In the genomic region with DNA sequence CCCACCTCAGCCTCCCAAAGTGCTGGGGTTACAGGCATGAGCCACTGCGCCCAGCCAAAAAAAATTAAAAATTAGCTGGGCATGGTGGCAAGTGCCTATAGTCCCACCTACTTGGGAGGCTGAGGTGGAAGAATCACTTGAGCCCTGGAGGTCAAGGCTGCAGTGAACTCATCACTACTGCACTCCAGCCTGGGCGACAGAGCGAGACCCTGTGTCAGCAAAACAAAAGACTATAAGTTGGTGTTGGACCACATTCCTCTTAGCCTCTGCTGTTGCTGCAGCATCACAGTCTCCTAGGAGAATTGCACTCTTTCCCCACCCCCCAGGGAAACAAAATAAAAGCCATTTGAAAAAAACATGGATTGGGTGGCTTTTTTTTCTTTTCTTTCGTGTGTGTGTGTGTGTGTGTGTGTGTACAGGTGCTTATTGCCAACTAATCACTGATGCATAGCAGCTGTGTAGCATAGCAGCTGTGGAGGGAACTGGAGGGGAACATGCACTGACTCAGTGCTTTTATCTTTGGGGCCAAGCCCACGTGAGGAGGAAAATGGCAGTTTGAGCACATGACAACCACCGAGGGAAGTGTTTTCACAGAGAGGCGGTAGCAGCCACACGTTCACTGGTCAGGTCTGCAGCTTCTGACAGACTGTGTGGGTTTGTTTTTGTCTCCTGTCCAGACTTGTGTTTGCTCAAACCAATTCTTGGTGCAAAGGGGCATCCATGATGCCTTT, we compare ENCODE assay signal across 10 cellular contexts. TPM values are rescaled to one million over a fixed set of nuclear protein-coding genes. Genes with fewer than 3 reads are reported as not detected.
A peak's percentile ranks its signal among the peaks of the same experiment; 100 is the strongest.
DNase-seq lines count a peak whose midpoint lies in the region; ATAC-seq and TF ChIP-seq lines count a peak whose summit lies in the region.
"Had no signal": no experiment of that assay in that cellular context is flagged by ENCODE, and none has a peak within 500 bp of the region (broad histone marks: within the 10 kb centered on the region; RNA-seq: fewer than 3 reads in every experiment).

No MANE protein-coding gene starts in this region.

- in situ Hi-C loops in IMR-90 (cut with MboI; ENCODE audit: low sequenced_read_pairs) = no loop called here

- no peak overlapping the region for H3K23ac ChIP-seq in IMR-90 (ENCODE audit: low read depth, low read length)

- peaks cover 2% of the 10 kb centered on the region for H3K36me3 Mint-ChIP-seq in activated CD8-positive, alpha-beta T cell treated with anti-CD3 and anti-CD28 coated beads for 36 hours (ENCODE audit: low read depth)
- no peaks in the 10 kb centered on the region for H3K36me3 Mint-ChIP-seq in activated CD8-positive, alpha-beta T cell treated with anti-CD3 and anti-CD28 coated beads, Interleukin-2, amount 10 ng/mL, durations not matched to agents 7 days and 5 days (ENCODE audit: low read depth)
- peaks cover 0 to 27% (median 6%) of the 10 kb centered on the region in 3 donors for H3K36me3 Mint-ChIP-seq in CD8-positive, alpha-beta memory T cell

- CTCF ChIA-PET in activated CD8-positive, alpha-beta T cell treated with anti-CD3 and anti-CD28 coated beads for 36 hours (lab: Charles Lee) = interaction anchor here (0.8 to 4.2 kb wide), 16 partner anchors 14 to 236 kb away, joined by 3 to 29 read pairs (median 4); partner anchors contain the start of gene ALDH5A1
- CTCF ChIA-PET in activated CD8-positive, alpha-beta T cell treated with anti-CD3 and anti-CD28 coated beads, Interleukin-2, amount 10 ng/mL, durations not matched to agents 7 days and 5 days (lab: Charles Lee) = interaction anchor here (1.0 to 4.6 kb wide), 7 partner anchors 12 to 97 kb away, joined by 4 to 21 read pairs (median 8); partner anchors contain the start of gene ALDH5A1
- CTCF ChIA-PET in IMR-90 (lab: Yijun Ruan, JAX) = interaction anchor here (0.6 to 1.2 kb wide), 4 partner anchors 29 to 1494 kb away, joined by 3 to 11 read pairs (median 5); no protein-coding TSS in a partner anchor
- CTCF ChIA-PET in CD8-positive, alpha-beta memory T cell (lab: Charles Lee) = interaction anchor here (1.6 kb wide), 3 partner anchors 9 to 98 kb away, joined by 3 to 7 read pairs (median 4); partner anchors contain the start of gene ALDH5A1

- H3K4ac ChIP-seq in IMR-90 (ENCODE audit: low read depth, low read length) = no peak overlapping the region

- H3K36me3 ChIP-seq in IMR-90 (ENCODE audit: control insufficient read depth, insufficient read depth, low read length) (no peaks in the 10 kb centered on the region), SJCRH30 (no peaks in the 10 kb centered on the region), thymus (ENCODE audit: control insufficient read depth, insufficient read depth) (peaks cover 23% of the 10 kb centered on the region), aorta (ENCODE audit: control insufficient read depth in 1 of 2, insufficient read depth in 2 of 2, low read length in 1 of 2) (peaks cover 0 to 5% of the 10 kb centered on the region in 2 donors)
- H3K36me3 ChIP-seq in CD8-positive, alpha-beta memory T cell (ENCODE audit: insufficient read depth, low read length) = no peaks in the 10 kb centered on the region

- no peak overlapping the region for H3K18ac ChIP-seq in IMR-90 (ENCODE audit: low read depth, low read length)

- H3K4me3 Mint-ChIP-seq in activated CD8-positive, alpha-beta T cell treated with anti-CD3 and anti-CD28 coated beads for 36 hours = no peak overlapping the region
- no peak overlapping the region for H3K4me3 Mint-ChIP-seq in activated CD8-positive, alpha-beta T cell treated with anti-CD3 and anti-CD28 coated beads, Interleukin-2, amount 10 ng/mL, durations not matched to agents 7 days and 5 days
- no peak overlapping the region for H3K4me3 Mint-ChIP-seq in CD8-positive, alpha-beta memory T cell
- H3K4me3 Mint-ChIP-seq: dendritic cell treated with granulocyte-macrophage colony-stimulating factor and Interleukin-4, amounts not matched to agents 40 ng/mL and 50 ng/mL, for 4 days had no signal

- no peaks in the 10 kb centered on the region for H3K9me3 Mint-ChIP-seq in activated CD8-positive, alpha-beta T cell treated with anti-CD3 and anti-CD28 coated beads for 36 hours
- no peaks in the 10 kb centered on the region for H3K9me3 Mint-ChIP-seq in activated CD8-positive, alpha-beta T cell treated with anti-CD3 and anti-CD28 coated beads, Interleukin-2, amount 10 ng/mL, durations not matched to agents 7 days and 5 days (ENCODE audit: insufficient read depth)
- H3K9me3 Mint-ChIP-seq in CD8-positive, alpha-beta memory T cell = no peaks in the 10 kb centered on the region
- H3K9me3 Mint-ChIP-seq: dendritic cell treated with granulocyte-macrophage colony-stimulating factor and Interleukin-4, amounts not matched to agents 40 ng/mL and 50 ng/mL, for 4 days had no signal

- no peaks in the 10 kb centered on the region for H4K20me1 ChIP-seq in IMR-90 (ENCODE audit: insufficient read depth, low read length)

- H4K5ac ChIP-seq in IMR-90 (ENCODE audit: low read depth, low read length) = no peak overlapping the region

- peaks cover 7% of the 10 kb centered on the region; the same call in 1 of the 2 replicates for H3K9me1 ChIP-seq in IMR-90 (ENCODE audit: insufficient read depth, low read length)

- no peak overlapping the region for H3K27ac Mint-ChIP-seq in activated CD8-positive, alpha-beta T cell treated with anti-CD3 and anti-CD28 coated beads for 36 hours
- no peak overlapping the region for H3K27ac Mint-ChIP-seq in activated CD8-positive, alpha-beta T cell treated with anti-CD3 and anti-CD28 coated beads, Interleukin-2, amount 10 ng/mL, durations not matched to agents 7 days and 5 days
- H3K27ac Mint-ChIP-seq in CD8-positive, alpha-beta memory T cell = peak overlapping the region in 1 of 8 donors; percentile 65
- H3K27ac Mint-ChIP-seq: dendritic cell treated with granulocyte-macrophage colony-stimulating factor and Interleukin-4, amounts not matched to agents 40 ng/mL and 50 ng/mL, for 4 days had no signal

- H3K27ac ChIP-seq in IMR-90 (ENCODE audit: insufficient read depth, low read length) (no peak overlapping the region), SJCRH30 (no peak overlapping the region), thymus (ENCODE audit: low read depth) (peak overlapping the region; percentile 84), aorta (ENCODE audit: low read depth in 1 of 2, low read length in 2 of 2) (no peak overlapping the region)
- H3K27ac ChIP-seq in CD8-positive, alpha-beta memory T cell (ENCODE audit: low read depth, low read length) = no peak overlapping the region

- no peak overlapping the region for H2AFZ ChIP-seq in IMR-90 (replicated peaks; ENCODE audit: low read length, poor library complexity)

- DNase-seq in activated CD8-positive, alpha-beta T cell treated with anti-CD3 and anti-CD28 coated beads for 36 hours = peak; percentile 14
- no peak for DNase-seq in activated CD8-positive, alpha-beta T cell treated with anti-CD3 and anti-CD28 coated beads, Interleukin-2, amount 10 ng/mL, durations not matched to agents 7 days and 5 days
- DNase-seq in IMR-90 (peak; percentile 17), SJCRH30 (peak; percentile 7 to 27), aorta (no peak), ecto neural progenitor cell (ENCODE audit: low spot score) (no peak)
- DNase-seq in CD8-positive, alpha-beta memory T cell = no peak
- DNase-seq: NCI-H82 had no signal

- no peak for TF ChIP-seq POLR2A in IMR-90 (IDR thresholded peaks at IDR 0.05; ENCODE audit: low read depth, low read length)

- no peaks in the 10 kb centered on the region for H3K27me3 Mint-ChIP-seq in activated CD8-positive, alpha-beta T cell treated with anti-CD3 and anti-CD28 coated beads for 36 hours
- no peaks in the 10 kb centered on the region for H3K27me3 Mint-ChIP-seq in activated CD8-positive, alpha-beta T cell treated with anti-CD3 and anti-CD28 coated beads, Interleukin-2, amount 10 ng/mL, durations not matched to agents 7 days and 5 days (ENCODE audit: low read depth)
- H3K27me3 Mint-ChIP-seq in CD8-positive, alpha-beta memory T cell = no peaks in the 10 kb centered on the region
- H3K27me3 Mint-ChIP-seq: dendritic cell treated with granulocyte-macrophage colony-stimulating factor and Interleukin-4, amounts not matched to agents 40 ng/mL and 50 ng/mL, for 4 days had no signal

- WGBS in IMR-90 (ENCODE audit: extremely low coverage in 2 of 2, insufficient read length in 1 of 2), 2 experiments = 49% methylated on average over 4 of the region's 8 CpGs; no CpG with 5 or more reads in 1 of the 2 experiments
- 36% methylated on average over 8 of the region's 8 CpGs for WGBS in thymus
- WGBS in aorta, 2 donors = 68 to 70% methylated on average over 8 of the region's 8 CpGs

- dilution Hi-C loops in IMR-90 (cut with HindIII; ENCODE audit: low sequenced_read_pairs, unreplicated experiment) = no loop called here

- ATAC-seq in activated CD8-positive, alpha-beta T cell treated with anti-CD3 and anti-CD28 coated beads for 36 hours = no peak
- no peak for ATAC-seq in activated CD8-positive, alpha-beta T cell treated with anti-CD3 and anti-CD28 coated beads, Interleukin-2, amount 10 ng/mL, durations not matched to agents 7 days and 5 days
- no peak for ATAC-seq in IMR-90 (ENCODE audit: low read depth)
- no peak for ATAC-seq in aorta (ENCODE audit: low FRiP score)

- H2AK9ac ChIP-seq in IMR-90 (replicated peaks; ENCODE audit: low read depth, low read length, poor library complexity) = no peak overlapping the region

- H3K27me3 ChIP-seq in IMR-90 (ENCODE audit: control insufficient read depth, insufficient read depth, low read length) (peaks cover 2% of the 10 kb centered on the region; the same call in 1 of the 2 replicates), SJCRH30 (no peaks in the 10 kb centered on the region), thymus (ENCODE audit: control insufficient read depth, insufficient read depth) (no peaks in the 10 kb centered on the region), aorta (ENCODE audit: control insufficient read depth in 1 of 2, insufficient read depth in 2 of 2, low read length in 1 of 2) (no peaks in the 10 kb centered on the region)
- no peaks in the 10 kb centered on the region for H3K27me3 ChIP-seq in CD8-positive, alpha-beta memory T cell (ENCODE audit: insufficient read depth, low read length, poor library complexity, severe bottlenecking)

- no peaks in the 10 kb centered on the region for H3K79me1 ChIP-seq in IMR-90 (ENCODE audit: low read depth in 1 of 2, low read length in 2 of 2)

- H3K9ac ChIP-seq in IMR-90 (ENCODE audit: low read depth, low read length) = no peak overlapping the region

- no peak overlapping the region for H2BK120ac ChIP-seq in IMR-90 (ENCODE audit: low read depth, low read length)

- H4K91ac ChIP-seq in IMR-90 (ENCODE audit: insufficient read depth, low read depth, low read length) = no peak overlapping the region

- H3K9me3 ChIP-seq in IMR-90 (ENCODE audit: control insufficient read depth, insufficient read depth, low read length) = no peaks in the 10 kb centered on the region
- H3K9me3 ChIP-seq in SJCRH30 (replicated peaks) = no peaks in the 10 kb centered on the region
- H3K9me3 ChIP-seq in thymus (ENCODE audit: control insufficient read depth) = no peaks in the 10 kb centered on the region
- H3K9me3 ChIP-seq in aorta (ENCODE audit: control insufficient read depth, low read length) = no peaks in the 10 kb centered on the region
- H3K9me3 ChIP-seq in CD8-positive, alpha-beta memory T cell (ENCODE audit: low read length) = no peaks in the 10 kb centered on the region

- no peak overlapping the region for H3K4me2 ChIP-seq in IMR-90 (ENCODE audit: low read depth, low read length)

- H3K14ac ChIP-seq in IMR-90 (replicated peaks; ENCODE audit: low read depth, low read length) = no peak overlapping the region

- intact Hi-C loops in activated CD8-positive, alpha-beta T cell treated with anti-CD3 and anti-CD28 coated beads for 36 hours (cut with micrococcal nuclease) = no loop called here
- intact Hi-C loops in IMR-90 (cut with micrococcal nuclease) (no loop called here), aorta (cut with DNase I) (no loop called here)

- POLR2A ChIA-PET in activated CD8-positive, alpha-beta T cell treated with anti-CD3 and anti-CD28 coated beads for 36 hours (lab: Charles Lee) = no interaction called here
- POLR2A ChIA-PET in activated CD8-positive, alpha-beta T cell treated with anti-CD3 and anti-CD28 coated beads, Interleukin-2, amount 10 ng/mL, durations not matched to agents 7 days and 5 days (lab: Charles Lee) = no interaction called here
- POLR2A ChIA-PET in IMR-90 (lab: Charles Lee; ENCODE audit: unreplicated experiment) = no interaction called here
- POLR2A ChIA-PET in CD8-positive, alpha-beta memory T cell (lab: Charles Lee) = no interaction called here

- TF ChIP-seq CTCF in activated CD8-positive, alpha-beta T cell treated with anti-CD3 and anti-CD28 coated beads for 36 hours (IDR thresholded peaks at IDR 0.05) = no peak
- no peak for TF ChIP-seq CTCF in IMR-90 (conservative IDR thresholded peaks at IDR 0.05; ENCODE audit: low read depth, low read length)

- H3K4me1 Mint-ChIP-seq in activated CD8-positive, alpha-beta T cell treated with anti-CD3 and anti-CD28 coated beads for 36 hours (ENCODE audit: low read depth) = peaks cover 3% of the 10 kb centered on the region
- H3K4me1 Mint-ChIP-seq in activated CD8-positive, alpha-beta T cell treated with anti-CD3 and anti-CD28 coated beads, Interleukin-2, amount 10 ng/mL, durations not matched to agents 7 days and 5 days (ENCODE audit: low read depth) = peaks cover 11% of the 10 kb centered on the region
- H3K4me1 Mint-ChIP-seq in CD8-positive, alpha-beta memory T cell = no peaks in the 10 kb centered on the region

- BruUV-seq in IMR-90 (replicated peaks; lab: Mats Ljungman, UMichigan) = no TSS peak

- no peak overlapping the region for H2BK15ac ChIP-seq in IMR-90 (ENCODE audit: low read depth, low read length)

- no peak overlapping the region for H2BK20ac ChIP-seq in IMR-90 (ENCODE audit: low read depth, low read length)

- no peak overlapping the region for H4K8ac ChIP-seq in IMR-90 (ENCODE audit: low read depth in 2 of 2, low read length in 2 of 2)

- H2AK5ac ChIP-seq in IMR-90 (ENCODE audit: low read depth, low read length) = no peak overlapping the region

- no peak for TF ChIP-seq RAD21 in IMR-90 (IDR thresholded peaks at IDR 0.05; ENCODE audit: low read length)

- no peak overlapping the region for H2BK5ac ChIP-seq in IMR-90 (ENCODE audit: low read depth, low read length, poor library complexity, severe bottlenecking)

- H3K4me3 ChIP-seq in IMR-90 (ENCODE audit: insufficient read depth, low read depth, low read length) = no peak overlapping the region
- no peak overlapping the region for H3K4me3 ChIP-seq in SJCRH30
- H3K4me3 ChIP-seq in thymus (ENCODE audit: low read length) = peak overlapping the region; percentile 11
- no peak overlapping the region for H3K4me3 ChIP-seq in aorta (ENCODE audit: low read length in 2 of 2)
- H3K4me3 ChIP-seq in CD8-positive, alpha-beta memory T cell (ENCODE audit: low read length) = no peak overlapping the region

- H3K56ac ChIP-seq in IMR-90 (ENCODE audit: extremely low read depth, insufficient read depth, low read length) = no peak overlapping the region

- H3K4me1 ChIP-seq in IMR-90 (ENCODE audit: control insufficient read depth, insufficient read depth, low read length) = no peaks in the 10 kb centered on the region
- H3K4me1 ChIP-seq in SJCRH30 = no peaks in the 10 kb centered on the region
- H3K4me1 ChIP-seq in thymus (ENCODE audit: control insufficient read depth, insufficient read depth, low read length) = peaks cover 26% of the 10 kb centered on the region
- no peaks in the 10 kb centered on the region for H3K4me1 ChIP-seq in aorta (ENCODE audit: control insufficient read depth in 1 of 2, insufficient read depth in 2 of 2, low read length in 2 of 2)
- H3K4me1 ChIP-seq in CD8-positive, alpha-beta memory T cell (ENCODE audit: insufficient read depth, low read length) = no peaks in the 10 kb centered on the region

RNA-seq across cellular contexts. Expression of gene ALDH5A1, which starts 27.5 kb away (rescaled TPM):
- total RNA-seq in activated CD8-positive, alpha-beta T cell treated with anti-CD3 and anti-CD28 coated beads for 36 hours = 10 to 100 TPM; 20.7 to 20.8 TPM
- total RNA-seq in activated CD8-positive, alpha-beta T cell treated with anti-CD3 and anti-CD28 coated beads, Interleukin-2, amount 10 ng/mL, durations not matched to agents 7 days and 5 days = 1 to 10 TPM; 4.8 to 4.9 TPM
- total RNA-seq in IMR-90 (2012; rRNA removed) (0.28 and 0.36 TPM in 2 replicates), aorta (1 to 10 TPM; 5.1 to 8.2 TPM)
- polyA plus RNA-seq in IMR-90 (2012; rRNA removed) (0.46 and 0.48 TPM in 2 replicates), thymus (13.4 TPM), aorta (1 to 10 TPM; 2.1 to 4.9 TPM)
- polyA plus RNA-seq in IMR-90 (2012; cell fraction: cytosol; rRNA removed) = 0.13 and 0.26 TPM in 2 replicates
- 0.25 and 0.45 TPM in 2 replicates for polyA plus RNA-seq in IMR-90 (2012; cell fraction: nucleus; rRNA removed; ENCODE audit: low replicate concordance)
- 1.6 and 2.4 TPM in 2 replicates for total RNA-seq in SJCRH30 (2014; rRNA removed; shearing (Covaris generic))
- 10 to 100 TPM; 13.2 to 15.4 TPM for total RNA-seq in CD8-positive, alpha-beta memory T cell
- 11.8 TPM for polyA plus RNA-seq in CD8-positive, alpha-beta memory T cell

RNA-seq across cellular contexts. Expression of gene GPLD1, which starts 32.9 kb away (rescaled TPM):
- total RNA-seq in activated CD8-positive, alpha-beta T cell treated with anti-CD3 and anti-CD28 coated beads for 36 hours = under 1 TPM; 0.51 to 0.72 TPM
- total RNA-seq in activated CD8-positive, alpha-beta T cell treated with anti-CD3 and anti-CD28 coated beads, Interleukin-2, amount 10 ng/mL, durations not matched to agents 7 days and 5 days = under 1 TPM; 0.34 to 0.45 TPM
- total RNA-seq in IMR-90 (2012; rRNA removed) (0.18 and 0.28 TPM in 2 replicates), aorta (1 to 10 TPM; 7.3 to 8.2 TPM)
- polyA plus RNA-seq in IMR-90 (2012; rRNA removed) (0.05 and 0.11 TPM in 2 replicates), thymus (1.3 TPM), aorta (1 to 10 TPM in 1 of 2 donors, under 1 TPM in 1; 0.50 to 4.5 TPM)
- 0.05 and 0.21 TPM in 2 replicates for polyA plus RNA-seq in IMR-90 (2012; cell fraction: cytosol; rRNA removed)
- polyA plus RNA-seq in IMR-90 (2012; cell fraction: nucleus; rRNA removed; ENCODE audit: low replicate concordance) = 0.11 and 0.12 TPM in 2 replicates
- 0.23 and 0.59 TPM in 2 replicates for total RNA-seq in SJCRH30 (2014; rRNA removed; shearing (Covaris generic))
- under 1 TPM; 0.35 to 0.64 TPM for total RNA-seq in CD8-positive, alpha-beta memory T cell
- 0.46 TPM for polyA plus RNA-seq in CD8-positive, alpha-beta memory T cell

Comparison
In these comparisons a context has a peak if more than half of its experiments do, and no peak if none do; other contexts are left out.
1. DNase-seq: peak in activated CD8-positive, alpha-beta T cell treated with anti-CD3 and anti-CD28 coated beads for 36 hours (single experiment), IMR-90 (single experiment) and SJCRH30 (2 of 2); none in activated CD8-positive, alpha-beta T cell treated with anti-CD3 and anti-CD28 coated beads, Interleukin-2, amount 10 ng/mL, durations not matched to agents 7 days and 5 days (single experiment), aorta (0 of 2), CD8-positive, alpha-beta memory T cell (0 of 5) and ecto neural progenitor cell (single experiment).